ENCODE assay signal across 20 cellular contexts in genomic region chr3:116070102-116070501, GRCh38.
"Had no signal": no experiment of that assay in that cellular context is flagged by ENCODE, and none has a peak within 500 bp of the region (broad histone marks: within the 10 kb centered on the region; RNA-seq: fewer than 3 reads in every experiment).

No MANE protein-coding gene starts in this region.

- FAIRE-seq: HTR-8/SVneo had no signal

- H3K36me3 ChIP-seq: MG63 had no signal

- DNase-seq: Karpas-422, KG1, MG63, NCI-H1092, NCI-H1105 treated with DMSO at 0.1 percent for 48 hours, NCI-H1417 treated with DMSO at 0.1 percent for 48 hours, NCI-H146, NCI-H1694 treated with DMSO at 0.1 percent for 48 hours, NCI-H1930, NCI-H2081, NCI-H2107, NCI-H2227 treated with DMSO at 0.1 percent for 48 hours, NCI-H524, NCI-H526 treated with DMSO at 0.1 percent for 48 hours, NCI-H748 treated with DMSO at 0.1 percent for 48 hours, SHP77 had no signal

- H3K27ac ChIP-seq: HL-60, RWPE1 had no signal

- ATAC-seq: SK-N-SH treated with all-trans-retinoic acid at 6 μM for 48 hours had no signal

- H3K4me3 ChIP-seq: MG63 had no signal

- H3K9me3 ChIP-seq: MG63 had no signal

- H3K27me3 ChIP-seq: MG63 had no signal
